In the genomic region with DNA sequence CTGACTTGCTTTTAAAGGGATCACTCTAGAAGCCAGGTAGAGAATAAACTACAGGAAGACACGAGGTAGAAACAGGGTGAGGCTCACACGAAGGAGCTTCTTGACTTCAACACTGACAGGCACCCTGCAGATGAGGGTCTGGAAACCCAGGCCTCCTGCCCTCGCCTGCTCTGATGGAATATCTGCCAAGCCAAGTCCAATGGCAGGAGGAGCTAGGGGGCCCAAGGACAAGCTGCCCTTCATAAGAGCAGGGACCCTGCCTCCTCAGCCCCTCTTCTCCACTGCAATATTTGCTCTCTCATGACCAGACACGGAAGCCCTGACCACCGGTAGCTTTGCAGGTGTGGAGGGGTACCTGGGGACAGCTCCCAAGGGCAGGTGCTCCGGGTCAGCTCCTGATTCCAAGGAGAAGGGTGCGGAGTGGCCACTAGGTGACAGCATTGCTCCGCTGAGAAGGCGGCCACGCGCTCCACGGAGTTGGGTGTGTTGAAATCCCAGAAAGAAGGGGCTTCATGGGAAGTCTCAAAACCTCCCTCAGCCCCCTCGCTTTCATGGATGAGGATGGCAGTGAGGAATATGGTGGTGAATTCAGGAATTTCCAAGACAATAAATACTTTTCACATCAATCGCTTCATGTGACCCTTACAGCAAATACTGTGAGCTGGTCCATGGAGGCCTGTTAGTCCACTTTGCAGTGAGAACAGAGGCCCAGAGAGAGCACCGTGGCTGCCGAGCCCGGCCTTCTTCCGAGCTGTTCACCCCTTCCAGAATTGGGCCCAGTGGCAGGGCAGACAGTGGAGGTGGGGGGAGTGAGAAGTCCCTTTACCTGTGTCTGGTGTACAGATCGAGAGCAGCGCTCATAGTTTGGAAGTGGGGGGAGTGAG, we compare ENCODE assay signal across 1 cellular context.
TF ChIP-seq lines count a peak whose summit lies in the region.

No MANE protein-coding gene starts in this region.

TF ChIP-seq in IMR-90, 13 proteins besides CTCF, POLR2A, EP300 and RAD21 (continued from another document):
- TF ChIP-seq SMC3 (IDR thresholded peaks at IDR 0.05; ENCODE audit: low read depth, low read length) = peak; percentile 64
- TF ChIP-seq MAFK (IDR thresholded peaks at IDR 0.05; ENCODE audit: low read depth, low read length) = no peak
